In the genomic region with DNA sequence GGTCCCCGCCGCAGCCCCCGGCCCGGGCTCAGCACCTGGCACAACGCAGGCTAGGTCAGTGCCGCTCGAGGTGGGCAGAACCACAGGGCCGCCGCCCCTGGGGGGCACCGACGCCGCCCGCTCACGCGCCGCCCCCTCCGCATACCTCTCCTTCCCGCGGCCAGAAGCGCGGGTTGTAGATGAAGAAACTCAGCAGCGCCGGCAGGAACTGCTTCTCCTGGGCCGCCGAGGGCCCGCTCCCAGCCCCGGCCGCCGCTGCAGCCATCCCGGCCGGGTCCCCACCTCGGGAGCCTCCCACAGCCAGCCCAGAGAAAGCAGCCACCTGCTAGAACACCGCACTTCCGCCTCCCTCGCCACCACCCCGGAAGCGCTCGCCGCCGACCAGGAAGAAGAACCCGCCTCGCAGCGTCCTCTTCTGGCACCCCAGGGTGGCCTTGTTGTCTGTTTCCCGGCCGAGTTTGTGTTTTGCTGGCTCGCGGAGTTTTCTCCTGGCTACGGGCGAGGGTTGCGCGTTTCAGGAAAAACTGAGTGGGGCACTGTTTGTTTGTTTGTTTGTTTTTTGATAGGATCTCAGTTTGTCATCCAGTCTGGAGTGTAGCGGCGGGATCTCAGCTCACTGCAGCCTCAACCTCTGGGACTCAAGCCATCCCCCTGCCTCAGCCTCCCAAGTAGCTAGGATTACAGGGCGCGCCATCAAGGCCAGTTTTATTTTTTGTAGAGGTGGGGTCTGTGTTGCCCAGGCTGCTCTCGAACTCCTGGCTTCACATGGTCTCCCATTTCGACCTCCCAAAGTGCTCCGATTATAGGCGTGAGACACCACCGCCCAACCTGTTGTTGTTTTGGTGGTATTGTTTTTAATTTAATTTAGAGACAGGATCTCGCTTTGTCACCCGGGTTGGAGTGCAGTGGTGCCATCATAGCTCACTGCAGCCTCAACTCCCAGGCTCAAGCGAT, we compare ENCODE assay signal across 8 cellular contexts. TPM values are rescaled to one million over a fixed set of nuclear protein-coding genes. Genes with fewer than 3 reads are reported as not detected.
DNase-seq lines count a peak whose midpoint lies in the region; ATAC-seq and TF ChIP-seq lines count a peak whose summit lies in the region.

No MANE protein-coding gene starts in this region.

- H3K4me2 ChIP-seq in OCI-LY1 (ENCODE audit: low read length), result peak overlapping the region; percentile 87

- no peaks in the 10 kb centered on the region for H4K20me1 ChIP-seq in OCI-LY1 (ENCODE audit: insufficient read depth, low read length)

- peak; percentile 97 for ATAC-seq in GM21381 (IDR thresholded peaks at IDR 0.05; ENCODE audit: unreplicated experiment)

- DNase-seq in DMS 273 treated with DMSO at 0.1 percent for 48 hours (lab: John Stamatoyannopoulos, UW), result peak; percentile 38
- peak in 74 of 76 experiments; percentile 3 to 85 (median 70) for DNase-seq in HUDEP-2 (lab: John Stamatoyannopoulos, UW; ENCODE audit: unreplicated experiment in 76 of 76)
- peak; percentile 80 for DNase-seq in activated T-cell treated with anti-CD3 and anti-CD28 coated beads, Interleukin-2, amount 50 U/mL, for 1 hour
- DNase-seq in stimulated activated CD8-positive, alpha-beta memory T cell treated with anti-CD3 and anti-CD28 coated beads, Interleukin-7, amount 100 ng/mL, for 4 hours (ENCODE audit: low read depth in 2 of 2), result peak; percentile 61 to 78

- no peaks in the 10 kb centered on the region for H3F3A ChIP-seq in OCI-LY1 (ENCODE audit: insufficient read depth, low read length)

- H3K36me3 ChIP-seq in OCI-LY1 (ENCODE audit: insufficient read depth, low read length) (peaks cover 28% of the 10 kb centered on the region), esophagus (ENCODE audit: control insufficient read depth in 2 of 2, insufficient read depth in 2 of 2, low read length in 1 of 2) (no peaks in the 10 kb centered on the region), muscle layer of duodenum (ENCODE audit: control insufficient read depth in 1 of 2, insufficient read depth in 2 of 2, low read length in 2 of 2) (peaks cover 0 to 8% of the 10 kb centered on the region in 2 donors)

- H3K79me2 ChIP-seq in OCI-LY1 (ENCODE audit: insufficient read depth, low read length), result peaks cover 13% of the 10 kb centered on the region

- peak overlapping the region; percentile 93 for H3K9ac ChIP-seq in OCI-LY1 (ENCODE audit: low read length)

- peaks cover 16% of the 10 kb centered on the region for H3K4me1 ChIP-seq in OCI-LY1 (ENCODE audit: insufficient read depth, low read length, severe bottlenecking)
- H3K4me1 ChIP-seq in esophagus (ENCODE audit: control insufficient read depth in 2 of 2, insufficient read depth in 2 of 2, low read length in 1 of 2), result no peaks in the 10 kb centered on the region
- peaks cover 0 to 7% of the 10 kb centered on the region in 2 donors for H3K4me1 ChIP-seq in muscle layer of duodenum (ENCODE audit: control insufficient read depth in 1 of 2, insufficient read depth in 2 of 2, low read length in 2 of 2)

- no peaks in the 10 kb centered on the region for H3K9me3 ChIP-seq in OCI-LY1 (ENCODE audit: low read length)
- no peaks in the 10 kb centered on the region for H3K9me3 ChIP-seq in esophagus (ENCODE audit: control insufficient read depth in 2 of 2, insufficient read depth in 1 of 2, low read depth in 1 of 2, low read length in 1 of 2)
- H3K9me3 ChIP-seq in muscle layer of duodenum (ENCODE audit: control insufficient read depth in 1 of 2, low read length in 2 of 2), result no peaks in the 10 kb centered on the region

- H3K27ac ChIP-seq in OCI-LY1 (ENCODE audit: low read depth, low read length, poor library complexity, severe bottlenecking) (peak overlapping the region; percentile 33), esophagus (ENCODE audit: low read depth in 2 of 2, low read length in 1 of 2) (peak overlapping the region; percentile 65 to 69), muscle layer of duodenum (ENCODE audit: low read length) (peak overlapping the region; percentile 51)

- WGBS in esophagus, 2 donors, result 11 to 13% methylated on average over 63 of the region's 63 CpGs

- H3K9me2 ChIP-seq in OCI-LY1 (ENCODE audit: low read depth, low read length), result no peaks in the 10 kb centered on the region

- H3K27me3 ChIP-seq in OCI-LY1 (ENCODE audit: insufficient read depth, low read length) (no peaks in the 10 kb centered on the region), esophagus (ENCODE audit: control insufficient read depth in 1 of 2, insufficient read depth in 2 of 2, low read length in 2 of 2) (no peaks in the 10 kb centered on the region), muscle layer of duodenum (ENCODE audit: low read depth, low read length) (no peaks in the 10 kb centered on the region)

- TF ChIP-seq CTCF in OCI-LY1 (IDR thresholded peaks at IDR 0.05; ENCODE audit: low read length), result peak; percentile 63

- H3K4me3 ChIP-seq in OCI-LY1 (ENCODE audit: low read depth, low read length, poor library complexity, severe bottlenecking) (peak overlapping the region; percentile 86), esophagus (ENCODE audit: low read depth in 1 of 2, low read length in 2 of 2) (peak overlapping the region; percentile 77 to 100), muscle layer of duodenum (ENCODE audit: low read depth in 1 of 2, low read length in 2 of 2) (peak overlapping the region; percentile 90 to 99)

- peak overlapping the region; percentile 89 for H2AFZ ChIP-seq in OCI-LY1 (ENCODE audit: low read length)

RNA-seq across cellular contexts. Expression of gene OCM2, which starts 17.7 kb away (rescaled TPM):
- polyA plus RNA-seq in esophagus, result not detected

Comparison
In these comparisons a context has a peak if more than half of its experiments do, and no peak if none do; other contexts are left out.
1. Peak in every context shown above with its lines: DNase-seq, ATAC-seq, H3K4me3 ChIP-seq and H3K27ac ChIP-seq.